Comparison of ENCODE assay signal across 12 cellular contexts in genomic region chr3:51680663-51681230, GRCh38. TPM values are rescaled to one million over a fixed set of nuclear protein-coding genes. Genes with fewer than 3 reads are reported as not detected.
A peak's percentile ranks its signal among the peaks of the same experiment; 100 is the strongest.
DNase-seq lines count a peak whose midpoint lies in the region; ATAC-seq, FAIRE-seq and TF ChIP-seq lines count a peak whose summit lies in the region.
"Had no signal": no experiment of that assay in that cellular context is flagged by ENCODE, and none has a peak within 500 bp of the region (broad histone marks: within the 10 kb centered on the region; RNA-seq: fewer than 3 reads in every experiment).

No MANE protein-coding gene starts in this region.

- no peaks in the 10 kb centered on the region for H3K9me3 ChIP-seq in CD8-positive, alpha-beta memory T cell (ENCODE audit: low read length)
- H3K9me3 ChIP-seq in colonic mucosa, result no peaks in the 10 kb centered on the region
- H3K9me3 ChIP-seq: sigmoid colon, SJSA1 had no signal

- no peak for ATAC-seq in sciatic nerve

- H3K4me3 ChIP-seq in CD8-positive, alpha-beta memory T cell (ENCODE audit: low read length), result peak overlapping the region; percentile 47
- H3K4me3 ChIP-seq in NB4 (ENCODE audit: low read depth, low read length) (no peak overlapping the region), colonic mucosa (no peak overlapping the region)
- H3K4me3 ChIP-seq: sigmoid colon, SJSA1 had no signal

- H3K9ac ChIP-seq in colonic mucosa (ENCODE audit: low read depth in 2 of 2, low read length in 2 of 2), result peak overlapping the region in 1 of 2 donors; percentile 41

- no peaks in the 10 kb centered on the region for H3K9me3 Mint-ChIP-seq in CD8-positive, alpha-beta memory T cell
- H3K9me3 Mint-ChIP-seq in neural crest cell, result no peaks in the 10 kb centered on the region

- H3K4me1 Mint-ChIP-seq in CD8-positive, alpha-beta memory T cell, result peaks cover 68 to 97% (median 96%) of the 10 kb centered on the region in 3 donors
- H3K4me1 Mint-ChIP-seq in neural crest cell, result peaks cover 10% of the 10 kb centered on the region

- no peak overlapping the region for H3K27ac ChIP-seq in CD8-positive, alpha-beta memory T cell (ENCODE audit: low read depth, low read length)
- H3K27ac ChIP-seq in colonic mucosa, result peak overlapping the region; percentile 45
- H3K27ac ChIP-seq: SJSA1 had no signal

- intact Hi-C loops in colonic mucosa (cut with DNase I) (loop anchor here (5.0 kb wide), 2 partner anchors 38 to 178 kb away; partner anchors contain the start of gene DCAF1), sciatic nerve (cut with DNase I) (loop anchor here (5.0 kb wide), 1 partner anchor 1113 kb away; the partner anchor contains the start of genes C3orf18 and HEMK1)

- CTCF ChIA-PET in CD8-positive, alpha-beta memory T cell (lab: Charles Lee), result interaction anchor here (1.0 to 14.8 kb wide), 14 partner anchors 10 to 1065 kb away, joined by 3 to 210 read pairs (median 6); partner anchors contain the start of genes DCAF1, RAD54L2 and TEX264

- no peak for TF ChIP-seq CTCF in NB4 (IDR thresholded peaks at IDR 0.05; ENCODE audit: low read depth, low read length)
- no peak for TF ChIP-seq CTCF in colonic mucosa (IDR thresholded peaks at IDR 0.05)
- TF ChIP-seq CTCF in neural crest cell (conservative IDR thresholded peaks at IDR 0.05), result no peak

- POLR2A ChIA-PET in CD8-positive, alpha-beta memory T cell (lab: Charles Lee), result interaction anchor here (0.5 to 4.3 kb wide), 6 partner anchors 8 to 295 kb away, joined by 3 to 89 read pairs (median 8); partner anchors contain the start of gene DCAF1

- H3K4me1 ChIP-seq in CD8-positive, alpha-beta memory T cell (ENCODE audit: insufficient read depth, low read length), result peaks cover 97% of the 10 kb centered on the region
- H3K4me1 ChIP-seq in colonic mucosa, result peaks cover 18% of the 10 kb centered on the region
- H3K4me1 ChIP-seq: SJSA1 had no signal

- FAIRE-seq in GM12892 (lab: Jason Lieb, UNC), result no peak

- TF ChIP-seq POLR2A in NB4 (IDR thresholded peaks at IDR 0.05; ENCODE audit: extremely low read depth, insufficient read length) (no peak), GM12892 (IDR thresholded peaks at IDR 0.05; ENCODE audit: low read depth, low read length) (no peak)

- H3K27me3 Mint-ChIP-seq in CD8-positive, alpha-beta memory T cell, result peaks cover 0 to 1% of the 10 kb centered on the region in 2 donors
- H3K27me3 Mint-ChIP-seq in neural crest cell (ENCODE audit: low read depth), result no peaks in the 10 kb centered on the region

- peaks cover 8 to 54% (median 8%) of the 10 kb centered on the region in 3 donors for H3K36me3 Mint-ChIP-seq in CD8-positive, alpha-beta memory T cell
- peaks cover 1% of the 10 kb centered on the region for H3K36me3 Mint-ChIP-seq in neural crest cell (ENCODE audit: low read depth)

- H3K4me3 Mint-ChIP-seq in CD8-positive, alpha-beta memory T cell, result peak overlapping the region; percentile 67 to 81 (median 76)
- no peak overlapping the region for H3K4me3 Mint-ChIP-seq in neural crest cell

- H3K27ac Mint-ChIP-seq in CD8-positive, alpha-beta memory T cell, result peak overlapping the region in 7 of 8 donors; percentile 59 to 91 (median 86)
- peak overlapping the region; percentile 58 for H3K27ac Mint-ChIP-seq in neural crest cell (ENCODE audit: unreplicated experiment)

- H3K36me3 ChIP-seq in CD8-positive, alpha-beta memory T cell (ENCODE audit: insufficient read depth, low read length), result peaks cover 20% of the 10 kb centered on the region
- no peaks in the 10 kb centered on the region for H3K36me3 ChIP-seq in colonic mucosa

- DNase-seq in CD8-positive, alpha-beta memory T cell, result peak in 1 of 5 donors; percentile 36
- DNase-seq in NB4 (ENCODE audit: low read depth), result peak; percentile 27
- peak; percentile 37 for DNase-seq in colonic mucosa
- no peak for DNase-seq in neural crest cell (ENCODE audit: low read depth, low spot score)
- DNase-seq in NCI-H345 treated with DMSO at 0.1 percent for 48 hours (lab: John Stamatoyannopoulos, UW; ENCODE audit: unreplicated experiment), result no peak
- no peak for DNase-seq in DMS79 treated with DMSO at 0.1 percent for 48 hours (lab: John Stamatoyannopoulos, UW)
- no peak for DNase-seq in GM12892 (ENCODE audit: insufficient read length)
- no peak for DNase-seq in sciatic nerve (ENCODE audit: low spot score)
- DNase-seq: NCI-H2171, sigmoid colon had no signal

- no peaks in the 10 kb centered on the region for H3K27me3 ChIP-seq in CD8-positive, alpha-beta memory T cell (ENCODE audit: insufficient read depth, low read length, poor library complexity, severe bottlenecking)
- H3K27me3 ChIP-seq in colonic mucosa, result no peaks in the 10 kb centered on the region
- H3K27me3 ChIP-seq: sigmoid colon, SJSA1 had no signal

RNA-seq across cellular contexts. Expression of gene TEX264, which starts 9.7 kb away (rescaled TPM):
- total RNA-seq in CD8-positive, alpha-beta memory T cell, result 10 to 100 TPM; 48.2 to 52.3 TPM
- 110 TPM for polyA plus RNA-seq in CD8-positive, alpha-beta memory T cell
- total RNA-seq in colonic mucosa (10 to 100 TPM; 54.0 to 92.3 TPM), neural crest cell (20.8 and 23.2 TPM in 2 replicates), sciatic nerve (35.8 TPM)
- 23.9 TPM for polyA plus RNA-seq in GM12892 (2012; ENCODE audit: missing spikeins)

RNA-seq across cellular contexts. Expression of gene GRM2, which starts 26.1 kb away (rescaled TPM):
- total RNA-seq in CD8-positive, alpha-beta memory T cell, result under 1 TPM; 0.59 to 0.62 TPM
- 0.10 TPM for polyA plus RNA-seq in CD8-positive, alpha-beta memory T cell
- total RNA-seq in colonic mucosa (under 1 TPM in 1 of 2 donors, not detected in 1; 0.12 TPM), neural crest cell (6.6 and 8.3 TPM in 2 replicates), sciatic nerve (0.40 TPM)
- 0.51 TPM for polyA plus RNA-seq in GM12892 (2012; ENCODE audit: missing spikeins)
- total RNA-seq: fibroblast of villous mesenchyme had no signal

Comparison
In these comparisons a context has a peak if more than half of its experiments do, and no peak if none do; other contexts are left out.
1. DNase-seq: peak in NB4 (single experiment) and colonic mucosa (single experiment); none in neural crest cell (single experiment), NCI-H345 treated with DMSO at 0.1 percent for 48 hours (single experiment), DMS79 treated with DMSO at 0.1 percent for 48 hours (single experiment), GM12892 (single experiment) and sciatic nerve (single experiment).